17 cellular contexts compared by ENCODE assay signal in genomic region chr4:99844048-99844447, GRCh38. TPM values are rescaled to one million over a fixed set of nuclear protein-coding genes. Genes with fewer than 3 reads are reported as not detected.
"Had no signal": no experiment of that assay in that cellular context is flagged by ENCODE, and none has a peak within 500 bp of the region (broad histone marks: within the 10 kb centered on the region; RNA-seq: fewer than 3 reads in every experiment).

No MANE protein-coding gene starts in this region.

- DNase-seq: activated CD4-positive, alpha-beta memory T cell treated with anti-CD3 and anti-CD28 coated beads, Interleukin-2, amount 10 ng/mL, durations not matched to agents 7 days and 5 days; activated CD8-positive, alpha-beta memory T cell treated with anti-CD3 and anti-CD28 coated beads, Interleukin-2, amount 50 U/mL, for 48 hours; activated naive CD4-positive, alpha-beta T cell treated with Interleukin-2 at 50 U/mL for 16 hours; amniotic stem cell; effector memory CD4-positive, alpha-beta T cell; left ventricle myocardium superior; mesendoderm; posterior cingulate gyrus had no signal

- H3K4me3 Mint-ChIP-seq: activated CD4-positive, alpha-beta memory T cell treated with anti-CD3 and anti-CD28 coated beads, Interleukin-2, amount 10 ng/mL, durations not matched to agents 7 days and 5 days; brain; neural crest cell; T-helper 1 cell treated with Interleukin-12 subunit alpha and Interleukin-12 subunit beta and Interleukin-4 antibody, amounts not matched to agents 30 μg/mL and 1 μg/mL, for 36 hours had no signal

- H3K27me3 Mint-ChIP-seq: activated CD4-positive, alpha-beta memory T cell treated with anti-CD3 and anti-CD28 coated beads, Interleukin-2, amount 10 ng/mL, durations not matched to agents 7 days and 5 days had no signal

- H3K36me3 ChIP-seq: gastroesophageal sphincter, tibial nerve had no signal

- H3K36me3 Mint-ChIP-seq: brain had no signal

- H3K27me3 ChIP-seq: gastroesophageal sphincter, tibial nerve had no signal

- H3K9me3 Mint-ChIP-seq: activated CD4-positive, alpha-beta memory T cell treated with anti-CD3 and anti-CD28 coated beads, Interleukin-2, amount 10 ng/mL, durations not matched to agents 7 days and 5 days; brain; neural crest cell; T-helper 1 cell treated with Interleukin-12 subunit alpha and Interleukin-12 subunit beta and Interleukin-4 antibody, amounts not matched to agents 30 μg/mL and 1 μg/mL, for 36 hours had no signal

- H3K9me3 ChIP-seq: gastroesophageal sphincter, tibial nerve had no signal

- ATAC-seq: activated CD4-positive, CD25-positive, alpha-beta regulatory T cell treated with anti-CD3 and anti-CD28 coated beads, Interleukin-2, amount 50 U/mL, for 24 hours; gastroesophageal sphincter; left ventricle myocardium superior had no signal

- H3K4me3 ChIP-seq: gastroesophageal sphincter, skin epidermis, tibial nerve had no signal

- H3K27ac ChIP-seq: epithelial cell of prostate, gastroesophageal sphincter, skin epidermis, tibial nerve had no signal

- H3K4me1 ChIP-seq: tibial nerve had no signal

- H3K27ac Mint-ChIP-seq: activated CD4-positive, alpha-beta memory T cell treated with anti-CD3 and anti-CD28 coated beads, Interleukin-2, amount 10 ng/mL, durations not matched to agents 7 days and 5 days; brain; T-helper 1 cell treated with Interleukin-12 subunit alpha and Interleukin-12 subunit beta and Interleukin-4 antibody, amounts not matched to agents 30 μg/mL and 1 μg/mL, for 36 hours had no signal

RNA-seq across cellular contexts. Expression of gene DAPP1, which starts 27.4 kb away (rescaled TPM):
- total RNA-seq: neural crest cell, SK-MEL-5 had no signal
